ENCODE assay signal across 14 cellular contexts in genomic region chr5:56003179-56003578, GRCh38. TPM values are rescaled to one million over a fixed set of nuclear protein-coding genes. Genes with fewer than 3 reads are reported as not detected.
A peak's percentile ranks its signal among the peaks of the same experiment; 100 is the strongest.
DNase-seq lines count a peak whose midpoint lies in the region; ATAC-seq, FAIRE-seq and TF ChIP-seq lines count a peak whose summit lies in the region.
"Had no signal": no experiment of that assay in that cellular context is flagged by ENCODE, and none has a peak within 500 bp of the region (broad histone marks: within the 10 kb centered on the region; RNA-seq: fewer than 3 reads in every experiment).

No MANE protein-coding gene starts in this region.

- no peaks in the 10 kb centered on the region for H3K9me3 ChIP-seq in vagina

- TF ChIP-seq CTCF in astrocyte of the spinal cord (IDR thresholded peaks at IDR 0.05; ENCODE audit: low read depth, low read length) = no peak
- no peak for TF ChIP-seq CTCF in vagina (IDR thresholded peaks at IDR 0.05)

- intact Hi-C loops in vagina (cut with DNase I) = no loop called here

- peaks cover 10% of the 10 kb centered on the region for H3K4me1 ChIP-seq in vagina
- H3K4me1 ChIP-seq: left ventricle myocardium inferior, upper lobe of left lung had no signal

- FAIRE-seq in frontal cortex (lab: Jason Lieb, UNC) (no peak), GM19239 (lab: Jason Lieb, UNC) (no peak)
- FAIRE-seq: A204.1 had no signal

- no peak for TF ChIP-seq POLR2A in vagina (IDR thresholded peaks at IDR 0.05)

- no peak overlapping the region for H3K4me3 ChIP-seq in astrocyte of the spinal cord (ENCODE audit: low read depth, low read length)
- no peak overlapping the region for H3K4me3 ChIP-seq in vagina
- H3K4me3 ChIP-seq: left ventricle myocardium inferior, upper lobe of left lung had no signal

- in situ Hi-C loops in astrocyte of the spinal cord (cut with HindIII; ENCODE audit: low sequenced_read_pairs) = no loop called here

- peak; percentile 27 for DNase-seq in NOMO-1 treated with DMSO at 0.1 percent for 48 hours (lab: John Stamatoyannopoulos, UW; ENCODE audit: unreplicated experiment)
- no peak for DNase-seq in NOMO-1 treated with dmso at 0.1 percent for 144 hours (lab: John Stamatoyannopoulos, UW; ENCODE audit: unreplicated experiment)
- peak; percentile 42 for DNase-seq in astrocyte of the spinal cord (ENCODE audit: low read depth, low spot score)
- DNase-seq in left lobe of liver (ENCODE audit: low spot score) = peak; percentile 59
- DNase-seq in vagina (ENCODE audit: extremely low spot score in 2 of 2) = no peak
- no peak for DNase-seq in frontal cortex (ENCODE audit: low spot score in 2 of 2)
- no peak for DNase-seq in GM19239 (ENCODE audit: insufficient read length, low spot score)
- DNase-seq: aorta, left ventricle myocardium inferior, NCI-H69 had no signal

- H3K36me3 ChIP-seq in vagina = no peaks in the 10 kb centered on the region
- H3K36me3 ChIP-seq: left ventricle myocardium inferior, upper lobe of left lung had no signal

- H3K27ac ChIP-seq in vagina = peak overlapping the region; percentile 63
- H3K27ac ChIP-seq: foreskin keratinocyte, left ventricle myocardium inferior, upper lobe of left lung had no signal

- ATAC-seq in left lobe of liver (peak; percentile 97), HG03469 (IDR thresholded peaks at IDR 0.05; ENCODE audit: unreplicated experiment) (no peak)
- ATAC-seq: foreskin keratinocyte had no signal

- no peaks in the 10 kb centered on the region for H3K27me3 ChIP-seq in vagina
- H3K27me3 ChIP-seq: foreskin keratinocyte, upper lobe of left lung had no signal

RNA-seq across cellular contexts. Expression of gene IL6ST, which starts 8.4 kb away (rescaled TPM):
- total RNA-seq in left lobe of liver (154 TPM), vagina (312 TPM), frontal cortex (40.8 TPM)

Comparison
In these comparisons a context has a peak if more than half of its experiments do, and no peak if none do; other contexts are left out.
1. DNase-seq: peak in NOMO-1 treated with DMSO at 0.1 percent for 48 hours (single experiment), astrocyte of the spinal cord (single experiment) and left lobe of liver (single experiment); none in NOMO-1 treated with dmso at 0.1 percent for 144 hours (single experiment), vagina (0 of 2), frontal cortex (0 of 2) and GM19239 (single experiment).